14 cellular contexts compared by ENCODE assay signal in genomic region chr18:67766930-67767329, GRCh38.
DNase-seq lines count a peak whose midpoint lies in the region; ATAC-seq and TF ChIP-seq lines count a peak whose summit lies in the region.
"Had no signal": no experiment of that assay in that cellular context is flagged by ENCODE, and none has a peak within 500 bp of the region (broad histone marks: within the 10 kb centered on the region; RNA-seq: fewer than 3 reads in every experiment).

No MANE protein-coding gene starts in this region.

- H3K9me3 ChIP-seq in smooth muscle cell (replicated peaks; ENCODE audit: low read depth) = no peaks in the 10 kb centered on the region
- peaks cover 1% of the 10 kb centered on the region for H3K9me3 ChIP-seq in colonic mucosa

- no peaks in the 10 kb centered on the region for H4K20me1 ChIP-seq in smooth muscle cell (ENCODE audit: low read depth)

- H3K27me3 Mint-ChIP-seq in activated T-cell treated with anti-CD3 and anti-CD28 coated beads, Interleukin-2, amount 50 U/mL, for 4 hours (ENCODE audit: low read depth) = no peaks in the 10 kb centered on the region
- H3K27me3 Mint-ChIP-seq: activated CD4-positive, alpha-beta memory T cell treated with anti-CD3 and anti-CD28 coated beads, Interleukin-2, amount 10 ng/mL, durations not matched to agents 7 days and 5 days; B cell; central memory CD8-positive, alpha-beta T cell had no signal

- peak overlapping the region; percentile 49 for H3K27ac ChIP-seq in smooth muscle cell (ENCODE audit: low read depth)
- H3K27ac ChIP-seq in colonic mucosa = no peak overlapping the region

- intact Hi-C loops in colonic mucosa (cut with DNase I) = no loop called here

- no peak for TF ChIP-seq CTCF in smooth muscle cell (IDR thresholded peaks at IDR 0.05; ENCODE audit: borderline replicate concordance, insufficient read depth, poor library complexity, severe bottlenecking)
- TF ChIP-seq CTCF in colonic mucosa (IDR thresholded peaks at IDR 0.05) = no peak

- H3K9ac ChIP-seq in smooth muscle cell (ENCODE audit: low read depth) = no peak overlapping the region
- H3K9ac ChIP-seq in colonic mucosa (ENCODE audit: low read depth in 2 of 2, low read length in 2 of 2) = no peak overlapping the region

- H3K4me3 ChIP-seq in smooth muscle cell (no peak overlapping the region), colonic mucosa (no peak overlapping the region)

- H3K36me3 ChIP-seq in smooth muscle cell (ENCODE audit: low read depth) (no peaks in the 10 kb centered on the region), colonic mucosa (no peaks in the 10 kb centered on the region)

- H3K9me3 Mint-ChIP-seq in activated T-cell treated with anti-CD3 and anti-CD28 coated beads, Interleukin-2, amount 50 U/mL, for 4 hours = no peaks in the 10 kb centered on the region
- H3K9me3 Mint-ChIP-seq: activated CD4-positive, alpha-beta memory T cell treated with anti-CD3 and anti-CD28 coated beads, Interleukin-2, amount 10 ng/mL, durations not matched to agents 7 days and 5 days had no signal

- H3K79me2 ChIP-seq in smooth muscle cell (ENCODE audit: low read depth) = no peaks in the 10 kb centered on the region

- no peaks in the 10 kb centered on the region for H3K27me3 ChIP-seq in smooth muscle cell (ENCODE audit: low read depth)
- no peaks in the 10 kb centered on the region for H3K27me3 ChIP-seq in colonic mucosa

- no peak overlapping the region for H2AFZ ChIP-seq in smooth muscle cell (ENCODE audit: low read depth)

- H3F3A ChIP-seq in smooth muscle cell (ENCODE audit: low read depth) = no peaks in the 10 kb centered on the region

- peak; percentile 23 to 43 for ATAC-seq in activated T-cell treated with anti-CD3 and anti-CD28 coated beads, Interleukin-2, amount 50 U/mL, for 4 hours
- ATAC-seq in HG03432 (IDR thresholded peaks at IDR 0.05; ENCODE audit: unreplicated experiment) = peak; percentile 87

- no peaks in the 10 kb centered on the region for H3K4me1 Mint-ChIP-seq in activated T-cell treated with anti-CD3 and anti-CD28 coated beads, Interleukin-2, amount 50 U/mL, for 4 hours (ENCODE audit: low read depth)
- H3K4me1 Mint-ChIP-seq: activated CD4-positive, alpha-beta memory T cell treated with anti-CD3 and anti-CD28 coated beads, Interleukin-2, amount 10 ng/mL, durations not matched to agents 7 days and 5 days; B cell; central memory CD8-positive, alpha-beta T cell had no signal

- H3K36me3 Mint-ChIP-seq in activated T-cell treated with anti-CD3 and anti-CD28 coated beads, Interleukin-2, amount 50 U/mL, for 4 hours (ENCODE audit: insufficient read depth) = no peaks in the 10 kb centered on the region

- H3K4me2 ChIP-seq in smooth muscle cell = no peak overlapping the region

- H3K4me3 Mint-ChIP-seq in activated T-cell treated with anti-CD3 and anti-CD28 coated beads, Interleukin-2, amount 50 U/mL, for 4 hours = no peak overlapping the region
- H3K4me3 Mint-ChIP-seq: activated CD4-positive, alpha-beta memory T cell treated with anti-CD3 and anti-CD28 coated beads, Interleukin-2, amount 10 ng/mL, durations not matched to agents 7 days and 5 days; B cell; central memory CD8-positive, alpha-beta T cell; neural crest cell had no signal

- no peaks in the 10 kb centered on the region for H3K4me1 ChIP-seq in smooth muscle cell (ENCODE audit: low read depth)
- no peaks in the 10 kb centered on the region for H3K4me1 ChIP-seq in colonic mucosa

- no peak for DNase-seq in activated T-cell treated with anti-CD3 and anti-CD28 coated beads, Interleukin-2, amount 50 U/mL, for 4 hours
- DNase-seq in activated T-cell treated with anti-CD3 and anti-CD28 coated beads for 4 hours (no peak), brain pericyte (ENCODE audit: low read depth, low spot score) (peak; percentile 39), smooth muscle cell (lab: John Stamatoyannopoulos, UW; ENCODE audit: unreplicated experiment) (no peak), NCI-H2171 (lab: John Stamatoyannopoulos, UW) (no peak), colonic mucosa (no peak)
- DNase-seq in activated CD4-positive, alpha-beta T cell treated with anti-CD3 and anti-CD28 coated beads, Interleukin-2, amount 50 U/mL, for 48 hours = no peak
- DNase-seq: activated CD4-positive, alpha-beta memory T cell treated with anti-CD3 and anti-CD28 coated beads, Interleukin-2, amount 10 ng/mL, durations not matched to agents 7 days and 5 days; NCI-H1048; Right ventricle myocardium superior had no signal
